In the genomic region with DNA sequence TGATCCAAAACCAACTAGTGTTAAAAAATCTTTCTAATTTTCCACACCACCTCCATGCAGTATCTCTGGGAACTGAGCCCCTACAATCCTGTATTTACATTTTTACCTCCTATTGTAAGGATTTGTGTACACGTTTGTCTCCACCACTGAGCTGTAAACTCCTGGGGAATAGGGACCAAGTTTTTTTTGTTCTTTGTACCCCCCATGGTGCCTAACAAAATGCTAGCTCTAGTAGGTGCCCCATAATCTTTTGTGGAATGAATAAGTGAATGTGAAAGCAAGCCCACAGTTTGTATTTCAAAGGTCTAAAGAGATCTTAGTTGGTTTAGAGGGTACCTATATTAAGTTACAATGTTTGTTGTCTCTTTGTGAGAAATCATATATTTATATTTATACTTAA, we compare ENCODE assay signal across 12 cellular contexts. TPM values are rescaled to one million over a fixed set of nuclear protein-coding genes. Genes with fewer than 3 reads are reported as not detected.
DNase-seq lines count a peak whose midpoint lies in the region; ATAC-seq and TF ChIP-seq lines count a peak whose summit lies in the region.
"Had no signal": no experiment of that assay in that cellular context is flagged by ENCODE, and none has a peak within 500 bp of the region (broad histone marks: within the 10 kb centered on the region; RNA-seq: fewer than 3 reads in every experiment).

No MANE protein-coding gene starts in this region.

- peak overlapping the region; percentile 78 for H3K4me3 ChIP-seq in left ventricle myocardium inferior
- H3K4me3 ChIP-seq in right cardiac atrium (ENCODE audit: low read length), result no peak overlapping the region
- peak overlapping the region; percentile 90 to 91 for H3K4me3 ChIP-seq in duodenal mucosa (ENCODE audit: low read depth in 1 of 2, low read length in 2 of 2)
- H3K4me3 ChIP-seq in urinary bladder (ENCODE audit: low read depth, low read length), result peak overlapping the region; percentile 74

- H3K27ac ChIP-seq in left ventricle myocardium inferior (replicated peaks) (peak overlapping the region; percentile 83), right cardiac atrium (ENCODE audit: low read length) (no peak overlapping the region), duodenal mucosa (ENCODE audit: low read depth, low read length) (no peak overlapping the region), urinary bladder (ENCODE audit: low read depth) (no peak overlapping the region)

- no peaks in the 10 kb centered on the region for H3K27me3 ChIP-seq in left ventricle myocardium inferior (ENCODE audit: low read depth)
- no peaks in the 10 kb centered on the region for H3K27me3 ChIP-seq in right cardiac atrium (ENCODE audit: control insufficient read depth, insufficient read depth)
- no peaks in the 10 kb centered on the region for H3K27me3 ChIP-seq in duodenal mucosa (ENCODE audit: control insufficient read depth in 1 of 2, insufficient read depth in 2 of 2, low read length in 2 of 2)

- peak overlapping the region in 9 of 10 donors; percentile 1 to 73 (median 53) for H3K4me3 Mint-ChIP-seq in naive thymus-derived CD8-positive, alpha-beta T cell
- H3K4me3 Mint-ChIP-seq: CD4-positive, CD25-positive, alpha-beta regulatory T cell had no signal

- ATAC-seq in right cardiac atrium, result no peak
- ATAC-seq in naive thymus-derived CD8-positive, alpha-beta T cell, result no peak
- ATAC-seq: activated CD4-positive, CD25-positive, alpha-beta regulatory T cell treated with anti-CD3 and anti-CD28 coated beads, Interleukin-2, amount 50 U/mL, for 24 hours had no signal

- DNase-seq in left ventricle myocardium inferior, result no peak
- no peak for DNase-seq in right cardiac atrium
- no peak for DNase-seq in naive thymus-derived CD8-positive, alpha-beta T cell
- no peak for DNase-seq in NK-92 treated with Interleukin-12 subunit alpha and Interleukin-12 subunit beta, amount 100 ng/mL, for 24 hours (lab: John Stamatoyannopoulos, UW)
- no peak for DNase-seq in D341Med (ENCODE audit: low spot score)
- no peak for DNase-seq in NCI-H1048 (lab: John Stamatoyannopoulos, UW)
- DNase-seq: activated naive CD8-positive, alpha-beta T cell treated with anti-CD3 and anti-CD28 coated beads, Interleukin-2, amount 10 ng/mL, durations not matched to agents 7 days and 5 days; CD4-positive, CD25-positive, alpha-beta regulatory T cell; small intestine had no signal

- H3K36me3 Mint-ChIP-seq in naive thymus-derived CD8-positive, alpha-beta T cell, result peaks cover 0 to 6% (median 3%) of the 10 kb centered on the region in 3 donors
- H3K36me3 Mint-ChIP-seq: activated naive CD8-positive, alpha-beta T cell treated with anti-CD3 and anti-CD28 coated beads, Interleukin-2, amount 10 ng/mL, durations not matched to agents 7 days and 5 days; CD4-positive, CD25-positive, alpha-beta regulatory T cell had no signal

- POLR2A ChIA-PET in naive thymus-derived CD8-positive, alpha-beta T cell (lab: Charles Lee), result no interaction called here

- H3K9me3 ChIP-seq in left ventricle myocardium inferior (replicated peaks) (no peaks in the 10 kb centered on the region), right cardiac atrium (ENCODE audit: control insufficient read depth, low read length) (no peaks in the 10 kb centered on the region), duodenal mucosa (ENCODE audit: control insufficient read depth in 1 of 2, low read length in 2 of 2) (no peaks in the 10 kb centered on the region)

- H3K9ac ChIP-seq in duodenal mucosa (ENCODE audit: low read depth in 1 of 2, low read length in 2 of 2), result peak overlapping the region in 1 of 2 donors; percentile 85

- peaks cover 3 to 22% (median 21%) of the 10 kb centered on the region in 4 donors for H3K4me1 Mint-ChIP-seq in naive thymus-derived CD8-positive, alpha-beta T cell

- peaks cover 45% of the 10 kb centered on the region for H3K4me1 ChIP-seq in left ventricle myocardium inferior
- H3K4me1 ChIP-seq in right cardiac atrium (ENCODE audit: control insufficient read depth, insufficient read depth, low read length), result peaks cover 7% of the 10 kb centered on the region
- H3K4me1 ChIP-seq in duodenal mucosa (ENCODE audit: control insufficient read depth in 1 of 2, insufficient read depth in 2 of 2, low read length in 2 of 2), result peaks cover 7 to 8% of the 10 kb centered on the region in 2 donors
- peaks cover 1% of the 10 kb centered on the region for H3K4me1 ChIP-seq in urinary bladder (ENCODE audit: insufficient read depth)

- no peaks in the 10 kb centered on the region for H3K36me3 ChIP-seq in left ventricle myocardium inferior
- H3K36me3 ChIP-seq in duodenal mucosa (ENCODE audit: control insufficient read depth in 1 of 2, insufficient read depth in 2 of 2, low read length in 2 of 2), result no peaks in the 10 kb centered on the region
- no peaks in the 10 kb centered on the region for H3K36me3 ChIP-seq in urinary bladder (ENCODE audit: insufficient read depth)

- H3K27ac Mint-ChIP-seq in naive thymus-derived CD8-positive, alpha-beta T cell, result no peak overlapping the region
- H3K27ac Mint-ChIP-seq: activated naive CD8-positive, alpha-beta T cell treated with anti-CD3 and anti-CD28 coated beads, Interleukin-2, amount 10 ng/mL, durations not matched to agents 7 days and 5 days; CD4-positive, CD25-positive, alpha-beta regulatory T cell had no signal

- peaks cover 25 to 61% (median 55%) of the 10 kb centered on the region in 5 donors for H3K27me3 Mint-ChIP-seq in naive thymus-derived CD8-positive, alpha-beta T cell

- peaks cover 0 to 6% (median 0%) of the 10 kb centered on the region in 9 donors for H3K9me3 Mint-ChIP-seq in naive thymus-derived CD8-positive, alpha-beta T cell
- H3K9me3 Mint-ChIP-seq: activated naive CD8-positive, alpha-beta T cell treated with anti-CD3 and anti-CD28 coated beads, Interleukin-2, amount 10 ng/mL, durations not matched to agents 7 days and 5 days had no signal

- TF ChIP-seq CTCF in left ventricle myocardium inferior (IDR thresholded peaks at IDR 0.05; ENCODE audit: borderline replicate concordance), result no peak

- intact Hi-C loops in left ventricle myocardium inferior (cut with micrococcal nuclease), result no loop called here
- intact Hi-C loops in right cardiac atrium (cut with DNase I), result loop anchor here (5.0 to 10.0 kb wide), 5 partner anchors 72 to 111 kb away; no protein-coding TSS in a partner anchor

- 55% methylated on average over 1 of the region's 1 CpG for WGBS in right cardiac atrium
- 35% methylated on average over 1 of the region's 1 CpG for WGBS in urinary bladder

RNA-seq across cellular contexts. Expression of a gene that starts 0.9 kb away (rescaled TPM):
- total RNA-seq in left ventricle myocardium inferior (113 TPM), right cardiac atrium (100 to 1,000 TPM in 3 of 4 donors, 10 to 100 TPM in 1; 73.4 to 102 (median 102) TPM), urinary bladder (98.7 TPM)
- polyA plus RNA-seq in right cardiac atrium (50.9 TPM), urinary bladder (107 TPM)
- total RNA-seq in naive thymus-derived CD8-positive, alpha-beta T cell, result not detected
- not detected for polyA plus RNA-seq in naive thymus-derived CD8-positive, alpha-beta T cell
- total RNA-seq: activated naive CD8-positive, alpha-beta T cell treated with anti-CD3 and anti-CD28 coated beads, Interleukin-2, amount 10 ng/mL, durations not matched to agents 7 days and 5 days; CD4-positive, CD25-positive, alpha-beta regulatory T cell had no signal
- polyA plus RNA-seq: CD4-positive, CD25-positive, alpha-beta regulatory T cell had no signal

Comparison
In these comparisons a context has a peak if more than half of its experiments do, and no peak if none do; other contexts are left out.
1. RNA of a gene that starts 0.9 kb away (total RNA-seq): 113 TPM in left ventricle myocardium inferior (single experiment), 73.4 to 102 TPM in right cardiac atrium and 98.7 TPM in urinary bladder (single experiment); not detected in naive thymus-derived CD8-positive, alpha-beta T cell; every median in the first group is over 10 times any median in the second.